ENCODE assay signal across 15 cellular contexts in genomic region chr7:36273836-36274235, GRCh38.
"Had no signal": no experiment of that assay in that cellular context is flagged by ENCODE, and none has a peak within 500 bp of the region (broad histone marks: within the 10 kb centered on the region; RNA-seq: fewer than 3 reads in every experiment).

No MANE protein-coding gene starts in this region.

- H3K4me3 ChIP-seq: left lung, ovary, tibial nerve had no signal

- H3K27ac Mint-ChIP-seq: activated CD4-positive, alpha-beta T cell treated with anti-CD3 and anti-CD28 coated beads, Interleukin-2, amount 10 ng/mL, durations not matched to agents 7 days and 5 days; activated naive CD4-positive, alpha-beta T cell treated with anti-CD3 and anti-CD28 coated beads, Interleukin-2, amount 50 U/mL, for 24 hours; T-helper 17 cell had no signal

- H3K27me3 ChIP-seq: left lung, ovary, tibial nerve had no signal

- H3K9me3 Mint-ChIP-seq: activated CD4-positive, alpha-beta T cell treated with anti-CD3 and anti-CD28 coated beads, Interleukin-2, amount 10 ng/mL, durations not matched to agents 7 days and 5 days; activated naive CD4-positive, alpha-beta T cell treated with anti-CD3 and anti-CD28 coated beads, Interleukin-2, amount 50 U/mL, for 24 hours; central memory CD8-positive, alpha-beta T cell; nephron progenitor cell had no signal

- ATAC-seq: T-helper 17 cell had no signal

- H3K27me3 Mint-ChIP-seq: activated CD4-positive, alpha-beta T cell treated with anti-CD3 and anti-CD28 coated beads, Interleukin-2, amount 10 ng/mL, durations not matched to agents 7 days and 5 days; activated naive CD4-positive, alpha-beta T cell treated with anti-CD3 and anti-CD28 coated beads, Interleukin-2, amount 50 U/mL, for 24 hours; brain; central memory CD8-positive, alpha-beta T cell; T-helper 17 cell had no signal

- H3K27ac ChIP-seq: ovary had no signal

- H3K4me3 Mint-ChIP-seq: activated CD4-positive, alpha-beta T cell treated with anti-CD3 and anti-CD28 coated beads, Interleukin-2, amount 10 ng/mL, durations not matched to agents 7 days and 5 days; activated naive CD4-positive, alpha-beta T cell treated with anti-CD3 and anti-CD28 coated beads, Interleukin-2, amount 50 U/mL, for 24 hours; brain; central memory CD8-positive, alpha-beta T cell; nephron progenitor cell; T-helper 17 cell had no signal

- H3K36me3 ChIP-seq: left lung, ovary, tibial nerve had no signal

- H3K36me3 Mint-ChIP-seq: activated naive CD4-positive, alpha-beta T cell treated with anti-CD3 and anti-CD28 coated beads, Interleukin-2, amount 50 U/mL, for 24 hours; brain had no signal

- H3K9me3 ChIP-seq: left lung, ovary, tibial nerve had no signal

- DNase-seq: activated CD4-positive, alpha-beta T cell treated with anti-CD3 and anti-CD28 coated beads, Interleukin-2, amount 10 ng/mL, durations not matched to agents 7 days and 5 days; activated CD4-positive, CD25-positive, alpha-beta regulatory T cell; amniotic stem cell; glutamatergic neuron; left lung; mesendoderm; nephron progenitor cell; ovary; retina; small intestine; T-helper 17 cell had no signal
